Comparison of ENCODE assay signal across 8 cellular contexts in genomic region chr2:197498937-197499593, GRCh38. TPM values are rescaled to one million over a fixed set of nuclear protein-coding genes. Genes with fewer than 3 reads are reported as not detected.
DNase-seq lines count a peak whose midpoint lies in the region; ATAC-seq and TF ChIP-seq lines count a peak whose summit lies in the region.

No MANE protein-coding gene starts in this region.

- DNase-seq in GM10266 (ENCODE audit: extremely low spot score) (peak; percentile 52), HCEC 1CT (peak; percentile 64), NB4 (ENCODE audit: low read depth) (peak; percentile 73), dermis blood vessel endothelial cell (peak; percentile 75)
- peak; percentile 24 to 33 for DNase-seq in activated CD4-positive, alpha-beta T cell treated with anti-CD3 and anti-CD28 coated beads, Interleukin-2, amount 50 U/mL, for 24 hours (ENCODE audit: low read depth in 1 of 2, low spot score in 1 of 2)
- peak; percentile 59 for DNase-seq in stimulated activated CD4-positive, alpha-beta T cell treated with anti-CD3 and anti-CD28 coated beads, Interleukin-4, amount 100 ng/mL, for 24 hours

- peak overlapping the region; percentile 76 for H3K4me3 ChIP-seq in NB4 (ENCODE audit: low read depth, low read length)
- peak overlapping the region; percentile 82 to 98 (median 91) for H3K4me3 ChIP-seq in liver (ENCODE audit: low read depth in 1 of 3, low read length in 3 of 3)

- TF ChIP-seq CTCF in GM10266 (IDR thresholded peaks at IDR 0.05; ENCODE audit: control insufficient read depth, insufficient read depth, low read depth, missing control alignments) (no peak), NB4 (IDR thresholded peaks at IDR 0.05; ENCODE audit: low read depth, low read length) (no peak), liver (IDR thresholded peaks at IDR 0.05; ENCODE audit: low read depth, low read length, missing input control) (no peak)

- WGBS in liver, result under 1% methylated on average over 46 of the region's 46 CpGs

- H3K4me1 ChIP-seq in liver (ENCODE audit: control insufficient read depth in 4 of 4, insufficient read depth in 4 of 4, low read length in 3 of 4), result peaks cover 8 to 35% (median 11%) of the 10 kb centered on the region in 4 donors

- peak overlapping the region; percentile 84 to 96 for H3K9ac ChIP-seq in liver (ENCODE audit: low read depth in 1 of 2, low read length in 2 of 2)

- no peaks in the 10 kb centered on the region for H3K9me3 ChIP-seq in liver (ENCODE audit: control insufficient read depth in 4 of 4, low read length in 3 of 4)

- peak in 1 of 2 donors; percentile 33 for TF ChIP-seq RAD21 in liver (IDR thresholded peaks at IDR 0.05)

- H3K27ac ChIP-seq in liver (ENCODE audit: low read depth in 1 of 2, low read length in 2 of 2), result peak overlapping the region; percentile 93 to 97

- H3K27me3 ChIP-seq in liver (ENCODE audit: control insufficient read depth in 4 of 4, insufficient read depth in 4 of 4, low read length in 3 of 4), result no peaks in the 10 kb centered on the region

- no peak for ATAC-seq in HG02610 (IDR thresholded peaks at IDR 0.05; ENCODE audit: unreplicated experiment)

- TF ChIP-seq POLR2A in NB4 (IDR thresholded peaks at IDR 0.05; ENCODE audit: extremely low read depth, insufficient read length), result no peak

- peaks cover 6 to 45% (median 29%) of the 10 kb centered on the region in 4 donors for H3K36me3 ChIP-seq in liver (ENCODE audit: control insufficient read depth in 4 of 4, insufficient read depth in 3 of 4, low read depth in 1 of 4, low read length in 3 of 4)

TF ChIP-seq in liver, 16 proteins besides CTCF, POLR2A, EP300 and RAD21:
- TF ChIP-seq FOXA1 (IDR thresholded peaks at IDR 0.05), result no peak
- TF ChIP-seq EGR1 (IDR thresholded peaks at IDR 0.05; ENCODE audit: low read depth in 2 of 2), result peak in 1 of 2 donors; percentile 19
- TF ChIP-seq SP1 (IDR thresholded peaks at IDR 0.05), result peak; percentile 35
- peak; percentile 64 for TF ChIP-seq MAX (IDR thresholded peaks at IDR 0.05)
- peak in 1 of 2 donors; percentile 24 for TF ChIP-seq HNF4A (conservative IDR thresholded peaks at IDR 0.05)
- no peak for TF ChIP-seq GABPA (IDR thresholded peaks at IDR 0.05 in 1 of 2, conservative IDR thresholded peaks at IDR 0.05 in 1 of 2)
- TF ChIP-seq YY1 (IDR thresholded peaks at IDR 0.05), result peak; percentile 70
- no peak for TF ChIP-seq JUND (IDR thresholded peaks at IDR 0.05)
- TF ChIP-seq NR2F2 (IDR thresholded peaks at IDR 0.05), result peak; percentile 10
- TF ChIP-seq ZBTB33 (IDR thresholded peaks at IDR 0.05), result no peak
- peak; percentile 27 to 30 for TF ChIP-seq RXRA (IDR thresholded peaks at IDR 0.05)
- TF ChIP-seq HNF4G (IDR thresholded peaks at IDR 0.05), result no peak
- TF ChIP-seq FOXA2 (IDR thresholded peaks at IDR 0.05), result no peak
- TF ChIP-seq, protein P1, sequence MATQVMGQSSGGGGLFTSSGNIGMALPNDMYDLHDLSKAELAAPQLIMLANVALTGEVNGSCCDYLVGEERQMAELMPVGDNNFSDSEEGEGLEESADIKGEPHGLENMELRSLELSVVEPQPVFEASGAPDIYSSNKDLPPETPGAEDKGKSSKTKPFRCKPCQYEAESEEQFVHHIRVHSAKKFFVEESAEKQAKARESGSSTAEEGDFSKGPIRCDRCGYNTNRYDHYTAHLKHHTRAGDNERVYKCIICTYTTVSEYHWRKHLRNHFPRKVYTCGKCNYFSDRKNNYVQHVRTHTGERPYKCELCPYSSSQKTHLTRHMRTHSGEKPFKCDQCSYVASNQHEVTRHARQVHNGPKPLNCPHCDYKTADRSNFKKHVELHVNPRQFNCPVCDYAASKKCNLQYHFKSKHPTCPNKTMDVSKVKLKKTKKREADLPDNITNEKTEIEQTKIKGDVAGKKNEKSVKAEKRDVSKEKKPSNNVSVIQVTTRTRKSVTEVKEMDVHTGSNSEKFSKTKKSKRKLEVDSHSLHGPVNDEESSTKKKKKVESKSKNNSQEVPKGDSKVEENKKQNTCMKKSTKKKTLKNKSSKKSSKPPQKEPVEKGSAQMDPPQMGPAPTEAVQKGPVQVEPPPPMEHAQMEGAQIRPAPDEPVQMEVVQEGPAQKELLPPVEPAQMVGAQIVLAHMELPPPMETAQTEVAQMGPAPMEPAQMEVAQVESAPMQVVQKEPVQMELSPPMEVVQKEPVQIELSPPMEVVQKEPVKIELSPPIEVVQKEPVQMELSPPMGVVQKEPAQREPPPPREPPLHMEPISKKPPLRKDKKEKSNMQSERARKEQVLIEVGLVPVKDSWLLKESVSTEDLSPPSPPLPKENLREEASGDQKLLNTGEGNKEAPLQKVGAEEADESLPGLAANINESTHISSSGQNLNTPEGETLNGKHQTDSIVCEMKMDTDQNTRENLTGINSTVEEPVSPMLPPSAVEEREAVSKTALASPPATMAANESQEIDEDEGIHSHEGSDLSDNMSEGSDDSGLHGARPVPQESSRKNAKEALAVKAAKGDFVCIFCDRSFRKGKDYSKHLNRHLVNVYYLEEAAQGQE (IDR thresholded peaks at IDR 0.05), result no peak
- TF ChIP-seq TAF1 (conservative IDR thresholded peaks at IDR 0.05), result peak; percentile 31
- TF ChIP-seq ATF3 (IDR thresholded peaks at IDR 0.05), result no peak

RNA-seq across cellular contexts. Expression of gene HSPD1, which starts 0.6 kb away (rescaled TPM):
- total RNA-seq in dermis blood vessel endothelial cell (155 and 307 TPM in 2 replicates), liver (100 to 1,000 TPM; 185 to 305 TPM)
- 100 to 1,000 TPM; 269 to 490 TPM for polyA plus RNA-seq in liver

RNA-seq across cellular contexts. Expression of gene HSPE1, which starts 1.1 kb away (rescaled TPM):
- total RNA-seq in dermis blood vessel endothelial cell, result 86.8 and 115 TPM in 2 replicates
- 100 to 1,000 TPM in 1 of 2 donors, 10 to 100 TPM in 1; 88.2 to 155 TPM for total RNA-seq in liver
- 100 to 1,000 TPM; 226 to 347 TPM for polyA plus RNA-seq in liver

RNA-seq across cellular contexts. Expression of gene MOB4, which starts 16.8 kb away (rescaled TPM):
- total RNA-seq in dermis blood vessel endothelial cell (32.3 and 39.5 TPM in 2 replicates), liver (10 to 100 TPM; 10.2 to 17.5 TPM)
- 10 to 100 TPM in 1 of 2 donors, 1 to 10 TPM in 1; 7.6 to 14.7 TPM for polyA plus RNA-seq in liver

RNA-seq across cellular contexts. Expression of gene COQ10B, which starts 45.7 kb away (rescaled TPM):
- total RNA-seq in dermis blood vessel endothelial cell (20.2 and 36.4 TPM in 2 replicates), liver (10 to 100 TPM; 18.4 to 22.1 TPM)
- 10 to 100 TPM; 12.0 to 14.6 TPM for polyA plus RNA-seq in liver
